12 cellular contexts compared by ENCODE assay signal in genomic region chr17:44223574-44224046, GRCh38. TPM values are rescaled to one million over a fixed set of nuclear protein-coding genes. Genes with fewer than 3 reads are reported as not detected.
DNase-seq lines count a peak whose midpoint lies in the region; ATAC-seq, FAIRE-seq and TF ChIP-seq lines count a peak whose summit lies in the region.
"Had no signal": no experiment of that assay in that cellular context is flagged by ENCODE, and none has a peak within 500 bp of the region (broad histone marks: within the 10 kb centered on the region; RNA-seq: fewer than 3 reads in every experiment).

No MANE protein-coding gene starts in this region.

- no peaks in the 10 kb centered on the region for H3K9me3 Mint-ChIP-seq in activated naive CD8-positive, alpha-beta T cell (ENCODE audit: low read depth)
- H3K9me3 Mint-ChIP-seq in activated naive CD8-positive, alpha-beta T cell treated with anti-CD3 and anti-CD28 coated beads, Interleukin-2, amount 50 U/mL, for 24 hours: no peaks in the 10 kb centered on the region

- 6 to 22% methylated on average over 7 of the region's 7 CpGs for WGBS in body of pancreas, 2 donors

- H3K9me3 ChIP-seq in body of pancreas: no peaks in the 10 kb centered on the region
- no peaks in the 10 kb centered on the region for H3K9me3 ChIP-seq in kidney (ENCODE audit: control insufficient read depth in 1 of 2, low read length in 2 of 2)
- no peaks in the 10 kb centered on the region for H3K9me3 ChIP-seq in tibial artery

- TF ChIP-seq POLR2A in body of pancreas (IDR thresholded peaks at IDR 0.05): peak in 1 of 3 donors; percentile 26

- no peak for ATAC-seq in activated naive CD8-positive, alpha-beta T cell treated with anti-CD3 and anti-CD28 coated beads, Interleukin-2, amount 50 U/mL, for 24 hours
- ATAC-seq in body of pancreas (peak; percentile 22), HG02852 (IDR thresholded peaks at IDR 0.05; ENCODE audit: unreplicated experiment) (no peak), HG02981 (IDR thresholded peaks at IDR 0.05; ENCODE audit: unreplicated experiment) (no peak)

- H3K4me3 Mint-ChIP-seq in activated naive CD8-positive, alpha-beta T cell: no peak overlapping the region
- H3K4me3 Mint-ChIP-seq in activated naive CD8-positive, alpha-beta T cell treated with anti-CD3 and anti-CD28 coated beads, Interleukin-2, amount 50 U/mL, for 24 hours: no peak overlapping the region

- peaks cover 26% of the 10 kb centered on the region for H3K4me1 ChIP-seq in body of pancreas
- peaks cover 12 to 13% of the 10 kb centered on the region in 2 donors for H3K4me1 ChIP-seq in kidney (ENCODE audit: control insufficient read depth in 1 of 2, insufficient read depth in 1 of 2, low read depth in 1 of 2, low read length in 2 of 2)
- H3K4me1 ChIP-seq in tibial artery: peaks cover 0 to 28% (median 22%) of the 10 kb centered on the region in 4 donors

- no peaks in the 10 kb centered on the region for H3K36me3 ChIP-seq in body of pancreas (replicated peaks in 1 of 2; ENCODE audit: insufficient read depth in 1 of 2, low read depth in 2 of 2)
- H3K36me3 ChIP-seq in kidney (ENCODE audit: control insufficient read depth in 1 of 2, insufficient read depth in 2 of 2, low read length in 2 of 2): no peaks in the 10 kb centered on the region
- no peaks in the 10 kb centered on the region for H3K36me3 ChIP-seq in tibial artery

- DNase-seq in activated naive CD8-positive, alpha-beta T cell treated with anti-CD3 and anti-CD28 coated beads, Interleukin-2, amount 50 U/mL, for 24 hours: no peak
- peak; percentile 85 to 94 (median 91) for DNase-seq in body of pancreas
- DNase-seq in kidney: peak; percentile 26
- DNase-seq in tibial artery: peak in 1 of 2 donors; percentile 37
- no peak for DNase-seq in GM19238 (ENCODE audit: insufficient read length, low spot score)
- DNase-seq: activated effector memory CD4-positive, alpha-beta T cell treated with anti-CD3 and anti-CD28 coated beads, Interleukin-2, amount 50 U/mL, for 16 hours; AML-193; stimulated activated CD4-positive, alpha-beta T cell treated with anti-CD3 and anti-CD28 coated beads, Interleukin-15, amount 100 ng/mL, for 24 hours had no signal

- H3K4me1 Mint-ChIP-seq in activated naive CD8-positive, alpha-beta T cell (ENCODE audit: low read depth): peaks cover 11% of the 10 kb centered on the region
- peaks cover 17% of the 10 kb centered on the region for H3K4me1 Mint-ChIP-seq in activated naive CD8-positive, alpha-beta T cell treated with anti-CD3 and anti-CD28 coated beads, Interleukin-2, amount 50 U/mL, for 24 hours

- TF ChIP-seq CTCF in body of pancreas (IDR thresholded peaks at IDR 0.05): no peak
- TF ChIP-seq CTCF in kidney (IDR thresholded peaks at IDR 0.05; ENCODE audit: borderline replicate concordance, extremely low read depth, insufficient read depth): no peak
- no peak for TF ChIP-seq CTCF in tibial artery (IDR thresholded peaks at IDR 0.05)

- H3K27me3 ChIP-seq in body of pancreas (no peaks in the 10 kb centered on the region), tibial artery (no peaks in the 10 kb centered on the region)

- intact Hi-C loops in body of pancreas (cut with DNase I) (no loop called here), kidney (cut with DNase I) (no loop called here), tibial artery (cut with DNase I; ENCODE audit: low total_unique reads) (no loop called here)

- no peak for FAIRE-seq in kidney (lab: Jason Lieb, UNC)

- no peaks in the 10 kb centered on the region for H3K27me3 Mint-ChIP-seq in activated naive CD8-positive, alpha-beta T cell
- H3K27me3 Mint-ChIP-seq in activated naive CD8-positive, alpha-beta T cell treated with anti-CD3 and anti-CD28 coated beads, Interleukin-2, amount 50 U/mL, for 24 hours: no peaks in the 10 kb centered on the region

- H3K27ac ChIP-seq in body of pancreas (peak overlapping the region; percentile 9 to 99 (median 99)), kidney (ENCODE audit: low read depth in 2 of 2, low read length in 2 of 2) (peak overlapping the region in 1 of 2 donors; percentile 88), tibial artery (peak overlapping the region; percentile 94 to 99)

- H3K4me3 ChIP-seq in body of pancreas (no peak overlapping the region), kidney (ENCODE audit: low read length in 2 of 2) (no peak overlapping the region), tibial artery (no peak overlapping the region)

- no peaks in the 10 kb centered on the region for H3K36me3 Mint-ChIP-seq in activated naive CD8-positive, alpha-beta T cell
- no peaks in the 10 kb centered on the region for H3K36me3 Mint-ChIP-seq in activated naive CD8-positive, alpha-beta T cell treated with anti-CD3 and anti-CD28 coated beads, Interleukin-2, amount 50 U/mL, for 24 hours (ENCODE audit: low read depth)

- peak overlapping the region; percentile 50 for H3K27ac Mint-ChIP-seq in activated naive CD8-positive, alpha-beta T cell
- H3K27ac Mint-ChIP-seq in activated naive CD8-positive, alpha-beta T cell treated with anti-CD3 and anti-CD28 coated beads, Interleukin-2, amount 50 U/mL, for 24 hours: no peak overlapping the region

- H3K9ac ChIP-seq in kidney (ENCODE audit: low read length in 2 of 2): peak overlapping the region in 1 of 2 donors; percentile 91

RNA-seq across cellular contexts. Expression of gene UBTF, which starts 4.1 kb away (rescaled TPM):
- total RNA-seq in body of pancreas: 10 to 100 TPM; 43.8 to 73.8 TPM
- total RNA-seq in kidney: 98.8 TPM
- polyA plus RNA-seq in kidney (ENCODE audit: insufficient read depth, low read depth, low replicate concordance): 46.1 TPM

RNA-seq across cellular contexts. Expression of gene ATXN7L3, which starts 23.9 kb away (rescaled TPM):
- total RNA-seq in body of pancreas (10 to 100 TPM; 21.0 to 37.6 TPM), kidney (64.8 TPM)
- polyA plus RNA-seq in kidney (ENCODE audit: insufficient read depth, low read depth, low replicate concordance): 20.0 TPM

RNA-seq across cellular contexts. Expression of gene TMUB2, which starts 36.8 kb away (rescaled TPM):
- 10 to 100 TPM; 22.6 to 31.0 TPM for total RNA-seq in body of pancreas
- total RNA-seq in kidney: 37.7 TPM
- 39.2 TPM for polyA plus RNA-seq in kidney (ENCODE audit: insufficient read depth, low read depth, low replicate concordance)

RNA-seq across cellular contexts. Expression of gene SLC4A1, which starts 44.3 kb away (rescaled TPM):
- total RNA-seq in body of pancreas (not detected), kidney (2.1 TPM)
- polyA plus RNA-seq in kidney (ENCODE audit: insufficient read depth, low read depth, low replicate concordance): 201 TPM
- polyA plus RNA-seq: urinary bladder had no signal

RNA-seq across cellular contexts. Expression of gene ASB16, which starts 53.1 kb away (rescaled TPM):
- 10 to 100 TPM in 1 of 2 donors, 1 to 10 TPM in 1; 3.9 to 10.5 TPM for total RNA-seq in body of pancreas
- total RNA-seq in kidney: 0.25 TPM
- 0.90 TPM for polyA plus RNA-seq in kidney (ENCODE audit: insufficient read depth, low read depth, low replicate concordance)

Comparison
In these comparisons a context has a peak if more than half of its experiments do, and no peak if none do; other contexts are left out.
1. DNase-seq: peak in body of pancreas (4 of 4) and kidney (single experiment); none in activated naive CD8-positive, alpha-beta T cell treated with anti-CD3 and anti-CD28 coated beads, Interleukin-2, amount 50 U/mL, for 24 hours (single experiment) and GM19238 (single experiment).